ENCODE assay signal across 19 cellular contexts in the genomic region with DNA sequence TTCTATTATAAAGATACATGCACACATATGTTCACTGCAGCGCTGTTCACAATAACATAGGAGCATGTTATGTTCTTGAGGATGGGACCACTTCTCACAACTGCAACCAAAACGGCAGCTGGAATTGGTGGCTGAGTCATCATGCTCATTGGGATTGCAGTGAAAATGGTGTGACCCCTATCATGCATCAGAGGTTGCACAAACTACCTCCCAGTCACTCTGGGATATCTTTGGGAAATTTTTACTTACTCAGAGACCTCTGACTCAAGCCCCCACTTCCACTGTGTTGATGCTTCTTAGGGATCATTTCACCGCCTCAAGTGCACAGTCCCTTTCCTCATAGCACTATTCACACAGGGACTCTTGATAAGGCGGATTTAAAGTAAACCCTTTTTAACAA.
DNase-seq lines count a peak whose midpoint lies in the region; ATAC-seq and TF ChIP-seq lines count a peak whose summit lies in the region.
"Had no signal": no experiment of that assay in that cellular context is flagged by ENCODE, and none has a peak within 500 bp of the region (broad histone marks: within the 10 kb centered on the region; RNA-seq: fewer than 3 reads in every experiment).

No MANE protein-coding gene starts in this region.

- H3K4me3 ChIP-seq in fibroblast of pulmonary artery (replicated peaks; ENCODE audit: low read depth, low read length) (no peak overlapping the region), skeletal muscle cell (ENCODE audit: low read depth, low read length) (no peak overlapping the region), osteoblast (ENCODE audit: insufficient read depth, low read length) (no peak overlapping the region), MG63 (no peak overlapping the region)
- H3K4me3 ChIP-seq: SJSA1 had no signal

- DNase-seq in HCEC 1CT (peak; percentile 78), amniotic epithelial cell (ENCODE audit: low read depth) (peak; percentile 64), fibroblast of pulmonary artery (ENCODE audit: low read depth) (peak; percentile 44), skeletal muscle cell (ENCODE audit: low read depth) (peak; percentile 71), osteoblast (ENCODE audit: insufficient read length, low spot score, missing footprints) (no peak), MG63 (no peak)
- DNase-seq in central memory CD4-positive, alpha-beta T cell: no peak
- DNase-seq: C1 segment of cervical spinal cord; CD8-positive, alpha-beta memory T cell; DMS53; H9; NCI-H1417 treated with DMSO at 0.1 percent for 48 hours; NCI-H187 treated with DMSO at 0.1 percent for 48 hours; NCI-H226; NCI-H524; NCI-H82; PC-3 had no signal

- H3K4me2 ChIP-seq in osteoblast (ENCODE audit: insufficient read depth, low read length): no peak overlapping the region

- H3K79me2 ChIP-seq in osteoblast (ENCODE audit: insufficient read depth, low read length): no peaks in the 10 kb centered on the region

- no peak overlapping the region for H2AFZ ChIP-seq in osteoblast (ENCODE audit: low read length)

- H3K9me3 ChIP-seq in osteoblast (ENCODE audit: low read depth, low read length): no peaks in the 10 kb centered on the region
- peaks cover 26% of the 10 kb centered on the region for H3K9me3 ChIP-seq in MG63
- H3K9me3 ChIP-seq: SJSA1 had no signal

- no peaks in the 10 kb centered on the region for H3K36me3 ChIP-seq in osteoblast (ENCODE audit: insufficient read depth, low read length)
- H3K36me3 ChIP-seq in MG63: no peaks in the 10 kb centered on the region
- H3K36me3 ChIP-seq: SJSA1 had no signal

- TF ChIP-seq POLR2A in GM18505 (IDR thresholded peaks at IDR 0.05; ENCODE audit: borderline replicate concordance, extremely low read depth, insufficient read depth, insufficient read length): no peak

- no peak overlapping the region for H3K27ac ChIP-seq in osteoblast (ENCODE audit: low read depth, low read length)
- H3K27ac ChIP-seq: SJSA1 had no signal

- no peak for ATAC-seq in GM18505 (IDR thresholded peaks at IDR 0.05; ENCODE audit: unreplicated experiment)
- ATAC-seq: PC-3 had no signal

- H3K4me1 ChIP-seq in osteoblast (ENCODE audit: insufficient read depth, low read length): peaks cover 16% of the 10 kb centered on the region
- H3K4me1 ChIP-seq: SJSA1 had no signal

- H4K20me1 ChIP-seq in osteoblast (ENCODE audit: insufficient read depth, low read length): no peaks in the 10 kb centered on the region

- H3K27me3 ChIP-seq in osteoblast (ENCODE audit: insufficient read depth, low read length) (no peaks in the 10 kb centered on the region), MG63 (no peaks in the 10 kb centered on the region)
- H3K27me3 ChIP-seq: SJSA1 had no signal

- no peak for TF ChIP-seq CTCF in fibroblast of pulmonary artery (IDR thresholded peaks at IDR 0.05; ENCODE audit: low read length, missing control alignments)
- no peak for TF ChIP-seq CTCF in osteoblast (IDR thresholded peaks at IDR 0.05; ENCODE audit: extremely low read depth, low read depth, low read length)

Comparison
In these comparisons a context has a peak if more than half of its experiments do, and no peak if none do; other contexts are left out.
1. DNase-seq: peak in HCEC 1CT (single experiment), amniotic epithelial cell (single experiment), fibroblast of pulmonary artery (single experiment) and skeletal muscle cell (single experiment); none in osteoblast (single experiment), central memory CD4-positive, alpha-beta T cell (single experiment) and MG63 (single experiment).